10 cellular contexts compared by ENCODE assay signal in genomic region chr3:50588759-50589433, GRCh38. TPM values are rescaled to one million over a fixed set of nuclear protein-coding genes. Genes with fewer than 3 reads are reported as not detected.
DNase-seq lines count a peak whose midpoint lies in the region; ATAC-seq and TF ChIP-seq lines count a peak whose summit lies in the region.
"Had no signal": no experiment of that assay in that cellular context is flagged by ENCODE, and none has a peak within 500 bp of the region (broad histone marks: within the 10 kb centered on the region; RNA-seq: fewer than 3 reads in every experiment).

No MANE protein-coding gene starts in this region.

- no peak overlapping the region for H3K14ac ChIP-seq in neuronal stem cell (ENCODE audit: low read length)

- no peak overlapping the region for H3K4ac ChIP-seq in neuronal stem cell (ENCODE audit: low read length)

- H3K4me3 Mint-ChIP-seq in type B pancreatic cell: no peak overlapping the region

- H3K27me3 Mint-ChIP-seq in type B pancreatic cell: no peaks in the 10 kb centered on the region

- ATAC-seq in HG02759 (IDR thresholded peaks at IDR 0.05; ENCODE audit: unreplicated experiment): no peak
- ATAC-seq: left colon had no signal

- H2BK120ac ChIP-seq in neuronal stem cell (ENCODE audit: low read depth, low read length): no peak overlapping the region

- WGBS in neuronal stem cell (ENCODE audit: extremely low coverage in 2 of 2, insufficient read length in 2 of 2, insufficient replicate concordance in 1 of 2), 2 donors: no CpG with 5 or more reads among the region's 4 CpGs

- no peak overlapping the region for H3K23ac ChIP-seq in neuronal stem cell (ENCODE audit: low read depth, low read length, poor library complexity)

- no peak overlapping the region for H4K91ac ChIP-seq in neuronal stem cell (ENCODE audit: low read depth, low read length, poor library complexity)

- H3K27ac Mint-ChIP-seq in type B pancreatic cell: no peak overlapping the region

- H3K27me3 ChIP-seq in neuronal stem cell (ENCODE audit: control insufficient read depth in 3 of 3, insufficient read depth in 3 of 3, low read depth in 1 of 3, low read length in 3 of 3): peaks cover 0 to 1% (median under 1%) of the 10 kb centered on the region in 3 experiments

- peak overlapping the region; percentile 43 for H4K8ac ChIP-seq in neuronal stem cell (ENCODE audit: low read depth, low read length)

- no peak overlapping the region for H2BK12ac ChIP-seq in neuronal stem cell (ENCODE audit: low read length)

- H3K36me3 ChIP-seq in neuronal stem cell (replicated peaks in 1 of 2; ENCODE audit: control insufficient read depth in 2 of 2, insufficient read depth in 2 of 2, low read length in 2 of 2): peaks cover 0 to 5% of the 10 kb centered on the region in 2 donors

- no peaks in the 10 kb centered on the region for H3K9me3 Mint-ChIP-seq in type B pancreatic cell

- H3K9ac ChIP-seq in neuronal stem cell (ENCODE audit: low read depth, low read length, poor library complexity): peak overlapping the region; percentile 63

- H3K79me1 ChIP-seq in neuronal stem cell (ENCODE audit: low read depth, low read length): peaks cover 3% of the 10 kb centered on the region

- no peak overlapping the region for H2AFZ ChIP-seq in neuronal stem cell (ENCODE audit: low read length)

- H3K4me3 ChIP-seq in cardiac fibroblast (replicated peaks in 1 of 2; ENCODE audit: low read depth in 2 of 2, low read length in 2 of 2) (no peak overlapping the region), neuronal stem cell (ENCODE audit: low read length in 2 of 2) (peak overlapping the region in 1 of 2 donors; percentile 27)

- H3K4me1 ChIP-seq in neuronal stem cell (ENCODE audit: control insufficient read depth in 2 of 2, insufficient read depth in 1 of 2, low read depth in 1 of 2, low read length in 2 of 2): no peaks in the 10 kb centered on the region

- H3K4me1 Mint-ChIP-seq in type B pancreatic cell (ENCODE audit: unreplicated experiment): peaks cover 5% of the 10 kb centered on the region

- no peak overlapping the region for H3K27ac ChIP-seq in neuronal stem cell (replicated peaks; ENCODE audit: low read length)

- H2BK5ac ChIP-seq in neuronal stem cell (ENCODE audit: low read length): no peak overlapping the region

- TF ChIP-seq CTCF in cardiac fibroblast (IDR thresholded peaks at IDR 0.05; ENCODE audit: low read depth, low read length) (no peak), type B pancreatic cell (conservative IDR thresholded peaks at IDR 0.05) (no peak)

- no peaks in the 10 kb centered on the region for H3K36me3 Mint-ChIP-seq in type B pancreatic cell

- DNase-seq in ELR (ENCODE audit: low read depth): peak; percentile 23
- DNase-seq in LHCN-M2 (ENCODE audit: low read depth): peak; percentile 53
- DNase-seq in cardiac fibroblast (ENCODE audit: low read depth in 2 of 2): peak; percentile 44 to 51
- no peak for DNase-seq in neuronal stem cell (ENCODE audit: low spot score)
- no peak for DNase-seq in type B pancreatic cell (ENCODE audit: extremely low spot score, unreplicated experiment)
- no peak for DNase-seq in COLO829 (ENCODE audit: low spot score)
- DNase-seq: Calu3, left colon, NCI-H2081 had no signal

- H3K18ac ChIP-seq in neuronal stem cell (ENCODE audit: low read length): no peak overlapping the region

- H3K9me3 ChIP-seq in neuronal stem cell (replicated peaks in 1 of 2; ENCODE audit: control insufficient read depth in 2 of 2, insufficient read depth in 1 of 2, low read depth in 1 of 2, low read length in 2 of 2): no peaks in the 10 kb centered on the region

- H2AK5ac ChIP-seq in neuronal stem cell (ENCODE audit: low read depth, low read length): peak overlapping the region; percentile 40

- H3K4me2 ChIP-seq in neuronal stem cell (ENCODE audit: insufficient read depth, low read length, poor library complexity, severe bottlenecking): no peak overlapping the region

- H2BK15ac ChIP-seq in neuronal stem cell (ENCODE audit: low read length): no peak overlapping the region

RNA-seq across cellular contexts. Expression of gene HEMK1, which starts 19.6 kb away (rescaled TPM):
- total RNA-seq in LHCN-M2 (2014; rRNA removed): 10.5 and 11.4 TPM in 2 replicates
- polyA plus RNA-seq in LHCN-M2 (2012): 14.1 TPM
- 15.5 TPM for polyA plus RNA-seq in neuronal stem cell (2013, experiment 1 of 2)
- 15.1 TPM for polyA plus RNA-seq in neuronal stem cell (2013, experiment 2 of 2)
- 20.2 and 29.9 TPM in 2 replicates for total RNA-seq in type B pancreatic cell (ENCODE audit: low replicate concordance)

RNA-seq across cellular contexts. Expression of gene C3orf18, which starts 21.3 kb away (rescaled TPM):
- total RNA-seq in LHCN-M2 (2014; rRNA removed): 15.1 and 18.7 TPM in 2 replicates
- polyA plus RNA-seq in LHCN-M2 (2012): 9.4 TPM
- 9.9 TPM for polyA plus RNA-seq in neuronal stem cell (2013, experiment 1 of 2)
- polyA plus RNA-seq in neuronal stem cell (2013, experiment 2 of 2): 9.3 TPM
- 1.9 and 11.9 TPM in 2 replicates for total RNA-seq in type B pancreatic cell (ENCODE audit: low replicate concordance)

RNA-seq across cellular contexts. Expression of gene CISH, which starts 22.7 kb away (rescaled TPM):
- 0.58 and 1.6 TPM in 2 replicates for total RNA-seq in LHCN-M2 (2014; rRNA removed)
- 0.77 TPM for polyA plus RNA-seq in LHCN-M2 (2012)
- polyA plus RNA-seq in neuronal stem cell (2013, experiment 1 of 2): 2.1 TPM
- polyA plus RNA-seq in neuronal stem cell (2013, experiment 2 of 2): 2.1 TPM
- 4.1 and 7.0 TPM in 2 replicates for total RNA-seq in type B pancreatic cell (ENCODE audit: low replicate concordance)

RNA-seq across cellular contexts. Expression of gene MAPKAPK3, which starts 28.1 kb away (rescaled TPM):
- total RNA-seq in LHCN-M2 (2014; rRNA removed): 92.3 and 103 TPM in 2 replicates
- 53.5 TPM for polyA plus RNA-seq in LHCN-M2 (2012)
- polyA plus RNA-seq in neuronal stem cell (2013, experiment 1 of 2): 90.3 TPM
- polyA plus RNA-seq in neuronal stem cell (2013, experiment 2 of 2): 89.0 TPM
- total RNA-seq in type B pancreatic cell (ENCODE audit: low replicate concordance): 40.3 and 47.0 TPM in 2 replicates

Comparison
In these comparisons a context has a peak if more than half of its experiments do, and no peak if none do; other contexts are left out.
1. DNase-seq: peak in ELR (single experiment), LHCN-M2 (single experiment) and cardiac fibroblast (2 of 2); none in neuronal stem cell (single experiment), type B pancreatic cell (single experiment) and COLO829 (single experiment).